In genomic region chr2:202871161-202872141, GRCh38 we compare ENCODE assay signal across 1 cellular context.
A peak's percentile ranks its signal among the peaks of the same experiment; 100 is the strongest.
TF ChIP-seq lines count a peak whose summit lies in the region.

TSS of gene ICA1L (minus strand) at chr2:202871766. CDS start at chr2:202829009, 42,757 bp downstream.

TF ChIP-seq in HepG2, 621 proteins besides CTCF, POLR2A, EP300 and RAD21 (continued from another document and continues in another):
- TF ChIP-seq TSC22D2 (CRISPR knock-in tag; IDR thresholded peaks at IDR 0.05; ENCODE audit: borderline replicate concordance) = peak; percentile 76; the same call in 1 of the 2 replicates
- TF ChIP-seq ZNF563 (CRISPR knock-in tag; IDR thresholded peaks at IDR 0.05) = 0 out of 2 replicates have a peak, but pooled peaks have one; percentile 19
- 0 out of 4 replicates have a peak, but pooled peaks of 1 of the 2 experiments have one; percentile 40 for TF ChIP-seq ATF4 (CRISPR knock-in tag; IDR thresholded peaks at IDR 0.05)
- peak; percentile 60; the same call in 1 of the 2 replicates for TF ChIP-seq ZBTB1 (CRISPR knock-in tag; IDR thresholded peaks at IDR 0.05; ENCODE audit: borderline replicate concordance)
- no peak; the same call in none of the 2 replicates for TF ChIP-seq ISL2 (CRISPR knock-in tag; IDR thresholded peaks at IDR 0.05)
- TF ChIP-seq TOPORS (CRISPR knock-in tag; IDR thresholded peaks at IDR 0.05) = 0 out of 2 replicates have a peak, but pooled peaks have one; percentile 61
- TF ChIP-seq ZNF281 (CRISPR knock-in tag; IDR thresholded peaks at IDR 0.05; ENCODE audit: borderline replicate concordance) = no peak
- TF ChIP-seq RELA (CRISPR knock-in tag; IDR thresholded peaks at IDR 0.05) = no peak; the same call in 1 of the 2 replicates
- TF ChIP-seq ZZZ3 (CRISPR knock-in tag; IDR thresholded peaks at IDR 0.05; ENCODE audit: borderline replicate concordance) = no peak
- TF ChIP-seq ARID4A (CRISPR knock-in tag; IDR thresholded peaks at IDR 0.05; ENCODE audit: borderline replicate concordance) = peak; percentile 96
- TF ChIP-seq RFX1 (IDR thresholded peaks at IDR 0.05) = peak; percentile 87
- TF ChIP-seq ZUFSP (CRISPR knock-in tag; IDR thresholded peaks at IDR 0.05; ENCODE audit: borderline replicate concordance) = no peak
- 0 out of 2 replicates have a peak, but pooled peaks have one; percentile 42 for TF ChIP-seq PBX3 (CRISPR knock-in tag; IDR thresholded peaks at IDR 0.05; ENCODE audit: borderline replicate concordance)
- 0 out of 2 replicates have a peak, but pooled peaks have one; percentile 40 for TF ChIP-seq ZNF766 (CRISPR knock-in tag; IDR thresholded peaks at IDR 0.05; ENCODE audit: borderline replicate concordance)
- TF ChIP-seq PTBP1 (IDR thresholded peaks at IDR 0.05; ENCODE audit: low read depth, low read length, poor library complexity, severe bottlenecking) = peak; percentile 4
- no peak; the same call in 1 of the 2 replicates for TF ChIP-seq IRX3 (CRISPR knock-in tag; IDR thresholded peaks at IDR 0.05; ENCODE audit: borderline replicate concordance, low read depth)
- TF ChIP-seq ZNF639 (CRISPR knock-in tag; conservative IDR thresholded peaks at IDR 0.05) = peak; percentile 74
- TF ChIP-seq REPIN1 (CRISPR knock-in tag; IDR thresholded peaks at IDR 0.05; ENCODE audit: borderline replicate concordance, low read depth) = no peak
- no peak for TF ChIP-seq HMG20B (CRISPR knock-in tag; conservative IDR thresholded peaks at IDR 0.05)
- TF ChIP-seq TFDP2 (CRISPR knock-in tag; IDR thresholded peaks at IDR 0.05) = peak; percentile 96
- TF ChIP-seq PRPF4 (IDR thresholded peaks at IDR 0.05; ENCODE audit: low read depth, low read length, poor library complexity, severe bottlenecking) = no peak
- no peak for TF ChIP-seq RBM22 (optimal IDR thresholded peaks at IDR 0.05; ENCODE audit: low read length)
- TF ChIP-seq ZNF230 (CRISPR knock-in tag; IDR thresholded peaks at IDR 0.05) = no peak; the same call in none of the 2 replicates
- no peak for TF ChIP-seq ZNF235 (CRISPR knock-in tag; IDR thresholded peaks at IDR 0.05; ENCODE audit: borderline replicate concordance)
- peak; percentile 80 for TF ChIP-seq ZC3H13 (CRISPR knock-in tag; IDR thresholded peaks at IDR 0.05)
- TF ChIP-seq LCORL (IDR thresholded peaks at IDR 0.05) = no peak
- peak; percentile 27; the same call in 1 of the 2 replicates for TF ChIP-seq LCORL (CRISPR knock-in tag; IDR thresholded peaks at IDR 0.05)
- no peak for TF ChIP-seq NR3C1 (CRISPR knock-in tag; IDR thresholded peaks at IDR 0.05)
- TF ChIP-seq ZNF556 (CRISPR knock-in tag; IDR thresholded peaks at IDR 0.05; ENCODE audit: borderline replicate concordance) = 0 out of 2 replicates have a peak, but pooled peaks have one; percentile 64
- no peak for TF ChIP-seq ZFP36 (IDR thresholded peaks at IDR 0.05; ENCODE audit: borderline replicate concordance, low read depth, low read length, partially characterized antibody)
- peak; percentile 91 for TF ChIP-seq HOXA9 (CRISPR knock-in tag; IDR thresholded peaks at IDR 0.05; ENCODE audit: borderline replicate concordance)
- no peak for TF ChIP-seq FOXO4 (CRISPR knock-in tag; conservative IDR thresholded peaks at IDR 0.05)
- TF ChIP-seq ETS1 (CRISPR knock-in tag; IDR thresholded peaks at IDR 0.05) = no peak
- no peak; the same call in 1 of the 2 replicates for TF ChIP-seq ZNF34 (CRISPR knock-in tag; IDR thresholded peaks at IDR 0.05; ENCODE audit: borderline replicate concordance)
- peak; percentile 38; the same call in 1 of the 2 replicates for TF ChIP-seq ZBTB7B (CRISPR knock-in tag; IDR thresholded peaks at IDR 0.05)
- TF ChIP-seq HNF1B (CRISPR knock-in tag; IDR thresholded peaks at IDR 0.05) = no peak
- TF ChIP-seq CENPT (CRISPR knock-in tag; IDR thresholded peaks at IDR 0.05; ENCODE audit: low read depth) = no peak
- no peak for TF ChIP-seq ELK4 (CRISPR knock-in tag; IDR thresholded peaks at IDR 0.05; ENCODE audit: borderline replicate concordance)
- 0 out of 2 replicates have a peak, but pooled peaks have one; percentile 72 for TF ChIP-seq KLF12 (CRISPR knock-in tag; IDR thresholded peaks at IDR 0.05; ENCODE audit: borderline replicate concordance)
- TF ChIP-seq ZNF883 (CRISPR knock-in tag; IDR thresholded peaks at IDR 0.05; ENCODE audit: not compliant biosample characterization) = peak; percentile 32
